18 cellular contexts compared by ENCODE assay signal in the genomic region with DNA sequence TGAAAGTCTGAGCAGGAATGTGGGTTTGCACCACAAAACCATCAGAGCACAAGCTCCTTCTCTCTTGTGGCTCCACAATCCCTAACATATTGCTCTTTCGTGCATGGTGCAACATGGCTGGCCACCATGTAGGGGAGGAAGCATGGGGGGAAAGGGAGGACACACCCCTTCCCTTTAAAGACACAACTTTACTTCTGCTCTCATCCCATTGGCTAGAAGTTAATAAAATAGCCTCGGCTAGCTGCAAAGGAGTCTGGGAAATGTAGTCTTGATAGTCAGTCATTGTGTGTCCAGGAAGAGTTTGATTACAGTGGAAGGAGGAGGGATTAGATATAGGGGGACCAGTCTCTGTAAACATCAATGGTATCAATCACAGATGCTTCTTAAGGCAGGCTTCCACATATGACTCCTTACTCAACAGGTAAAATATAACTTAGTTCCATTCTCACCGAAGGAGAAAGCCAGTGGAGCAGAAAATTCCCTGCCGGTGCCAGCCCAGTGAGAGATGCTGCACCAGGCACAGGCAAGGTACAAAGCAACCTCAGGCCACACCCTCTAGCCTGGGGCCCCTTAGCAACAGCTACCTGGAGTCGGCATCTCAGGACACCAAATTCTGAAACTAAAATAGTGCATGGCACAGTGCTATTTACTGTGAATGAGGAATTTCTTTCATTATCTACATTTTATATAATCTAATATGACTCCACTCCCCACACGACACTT.
A peak's percentile ranks its signal among the peaks of the same experiment; 100 is the strongest.
DNase-seq lines count a peak whose midpoint lies in the region; ATAC-seq, FAIRE-seq and TF ChIP-seq lines count a peak whose summit lies in the region.
"Had no signal": no experiment of that assay in that cellular context is flagged by ENCODE, and none has a peak within 500 bp of the region (broad histone marks: within the 10 kb centered on the region; RNA-seq: fewer than 3 reads in every experiment).

No MANE protein-coding gene starts in this region.

- H3K27me3 Mint-ChIP-seq in immature natural killer cell (ENCODE audit: low read depth in 3 of 3) = peaks cover 11 to 16% (median 12%) of the 10 kb centered on the region in 3 donors
- peaks cover 22 to 26% of the 10 kb centered on the region in 2 donors for H3K27me3 Mint-ChIP-seq in T-cell

- peak; percentile 20 for DNase-seq in NCI-H82 (lab: John Stamatoyannopoulos, UW)
- DNase-seq in NCI-H82 treated with DMSO at 0.1 percent for 48 hours (lab: John Stamatoyannopoulos, UW; ENCODE audit: unreplicated experiment) = no peak
- peak; percentile 11 for DNase-seq in NCI-H748 treated with DMSO at 0.1 percent for 48 hours (lab: John Stamatoyannopoulos, UW)
- DNase-seq in bronchial epithelial cell (ENCODE audit: low read depth) = peak; percentile 41
- DNase-seq in renal cortical epithelial cell (ENCODE audit: low read depth) = peak; percentile 11
- DNase-seq in immature natural killer cell = no peak
- no peak for DNase-seq in left lobe of liver (ENCODE audit: low spot score)
- DNase-seq in T-cell = no peak
- DNase-seq: activated CD4-positive, alpha-beta T cell treated with anti-CD3 and anti-CD28 coated beads for 1 hour; effector memory CD8-positive, alpha-beta T cell; foreskin fibroblast; occipital lobe; stimulated activated naive CD4-positive, alpha-beta T cell; uterus had no signal

- H3K4me3 ChIP-seq in bronchial epithelial cell (ENCODE audit: low read depth, low read length) = no peak overlapping the region
- H3K4me3 ChIP-seq: A549, cardiac muscle cell, uterus had no signal

- no peak for ATAC-seq in left lobe of liver
- no peak for ATAC-seq in T-cell (replicated peaks in 1 of 4)
- ATAC-seq: A549; activated naive CD4-positive, alpha-beta T cell treated with anti-CD3 and anti-CD28 coated beads, Interleukin-2, amount 50 U/mL, for 72 hours; effector memory CD8-positive, alpha-beta T cell had no signal

- POLR2A ChIA-PET in T-cell (lab: Charles Lee) = no interaction called here

- H3K4me1 Mint-ChIP-seq in immature natural killer cell (no peaks in the 10 kb centered on the region), T-cell (no peaks in the 10 kb centered on the region)

- no peak overlapping the region for H3K4me3 Mint-ChIP-seq in immature natural killer cell
- no peak overlapping the region for H3K4me3 Mint-ChIP-seq in T-cell
- H3K4me3 Mint-ChIP-seq: effector memory CD8-positive, alpha-beta T cell had no signal

- H3K27ac Mint-ChIP-seq in immature natural killer cell (no peak overlapping the region), T-cell (no peak overlapping the region)
- H3K27ac Mint-ChIP-seq: activated naive CD4-positive, alpha-beta T cell treated with anti-CD3 and anti-CD28 coated beads, Interleukin-2, amount 50 U/mL, for 72 hours had no signal

- TF ChIP-seq CTCF in bronchial epithelial cell (IDR thresholded peaks at IDR 0.05; ENCODE audit: insufficient read depth, low read length, severe bottlenecking) = no peak

- no peaks in the 10 kb centered on the region for H3K27me3 ChIP-seq in bronchial epithelial cell (ENCODE audit: control insufficient read depth, insufficient read depth, low read length)
- H3K27me3 ChIP-seq: cardiac muscle cell, uterus had no signal

- FAIRE-seq in bronchial epithelial cell (lab: Jason Lieb, UNC) = no peak
- FAIRE-seq: A549, GM18507 had no signal

- no peaks in the 10 kb centered on the region for H3K36me3 Mint-ChIP-seq in immature natural killer cell
- no peaks in the 10 kb centered on the region for H3K36me3 Mint-ChIP-seq in T-cell
- H3K36me3 Mint-ChIP-seq: activated naive CD4-positive, alpha-beta T cell treated with anti-CD3 and anti-CD28 coated beads, Interleukin-2, amount 50 U/mL, for 72 hours had no signal

- no peaks in the 10 kb centered on the region for H3K36me3 ChIP-seq in bronchial epithelial cell (ENCODE audit: control insufficient read depth, insufficient read depth, low read length)
- H3K36me3 ChIP-seq: cardiac muscle cell, uterus had no signal

- CTCF ChIA-PET in T-cell (lab: Charles Lee) = no interaction called here

- H3K9me3 Mint-ChIP-seq in immature natural killer cell (peaks cover 0 to 1% (median 0%) of the 10 kb centered on the region in 6 donors), T-cell (peaks cover 5 to 14% (median 6%) of the 10 kb centered on the region in 3 donors)

Comparison
In these comparisons a context has a peak if more than half of its experiments do, and no peak if none do; other contexts are left out.
1. DNase-seq: peak in NCI-H82 (single experiment), NCI-H748 treated with DMSO at 0.1 percent for 48 hours (single experiment), bronchial epithelial cell (single experiment) and renal cortical epithelial cell (single experiment); none in NCI-H82 treated with DMSO at 0.1 percent for 48 hours (single experiment), immature natural killer cell (0 of 3), left lobe of liver (single experiment) and T-cell (0 of 34).